ENCODE assay signal across 8 cellular contexts in the genomic region with DNA sequence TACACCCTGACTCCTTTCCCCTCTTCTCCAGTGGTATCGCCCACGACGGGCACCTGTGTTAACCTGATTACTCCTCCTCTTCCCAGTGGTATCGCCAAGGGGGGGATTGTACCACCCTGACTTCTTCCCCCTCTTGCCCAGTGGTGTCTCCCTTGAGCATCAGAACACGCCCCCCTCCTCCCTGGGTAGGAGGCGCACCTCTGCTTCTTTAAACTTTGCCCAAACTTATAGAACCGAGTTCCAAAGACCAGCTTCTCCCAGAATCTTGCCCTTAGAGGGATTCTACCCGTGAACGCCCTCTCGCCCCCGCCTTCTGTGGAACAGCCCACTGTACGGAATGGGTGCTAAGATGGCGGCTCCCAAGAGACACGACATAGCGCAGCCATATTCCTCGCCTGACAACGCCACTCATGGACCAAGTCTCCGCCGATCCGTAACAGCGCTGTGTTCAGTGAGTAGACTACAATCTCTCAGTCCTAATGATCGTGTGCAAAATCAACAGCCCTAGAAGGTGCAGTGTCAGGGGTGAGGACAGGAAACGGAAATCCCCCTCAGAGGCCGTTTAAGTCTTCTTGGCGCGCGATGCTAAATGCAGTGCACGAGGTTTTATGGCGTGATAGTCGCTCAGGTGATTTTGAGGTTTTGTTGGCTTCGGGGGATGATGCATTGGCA. TPM values are rescaled to one million over a fixed set of nuclear protein-coding genes. Genes with fewer than 3 reads are reported as not detected.
DNase-seq lines count a peak whose midpoint lies in the region; ATAC-seq and TF ChIP-seq lines count a peak whose summit lies in the region.

No MANE protein-coding gene starts in this region.

- H3K4me2 ChIP-seq in PC-9: no peak overlapping the region

- peak overlapping the region; percentile 89 to 98 for H3K27ac Mint-ChIP-seq in natural killer cell
- peak overlapping the region; percentile 93 for H3K27ac Mint-ChIP-seq in stimulated activated naive B cell treated with anti-CD40 and anti-IgM and Interleukin-4, amounts not matched to agents 10 μg/mL and 1 μg/mL and 100 μg/mL, for 72 hours

- no peaks in the 10 kb centered on the region for H3K4me1 ChIP-seq in PC-9 (replicated peaks; ENCODE audit: insufficient read depth)

- H3K27me3 ChIP-seq in PC-9 (ENCODE audit: insufficient read depth, low read depth): no peaks in the 10 kb centered on the region

- H3K4me1 Mint-ChIP-seq in natural killer cell: peaks cover 28 to 30% of the 10 kb centered on the region in 2 donors
- H3K4me1 Mint-ChIP-seq in stimulated activated naive B cell treated with anti-CD40 and anti-IgM and Interleukin-4, amounts not matched to agents 10 μg/mL and 1 μg/mL and 100 μg/mL, for 72 hours: peaks cover 13% of the 10 kb centered on the region in 2 donors

- H3K79me2 ChIP-seq in PC-9 (ENCODE audit: low read depth): no peaks in the 10 kb centered on the region

- no peaks in the 10 kb centered on the region for H3K9me3 Mint-ChIP-seq in natural killer cell
- H3K9me3 Mint-ChIP-seq in stimulated activated naive B cell treated with anti-CD40 and anti-IgM and Interleukin-4, amounts not matched to agents 10 μg/mL and 1 μg/mL and 100 μg/mL, for 72 hours: peaks cover 0 to 4% of the 10 kb centered on the region in 2 donors

- no peaks in the 10 kb centered on the region for H3K36me3 ChIP-seq in PC-9 (ENCODE audit: low read depth)

- intact Hi-C loops in PC-9 (cut with micrococcal nuclease; ENCODE audit: unreplicated experiment) (no loop called here), natural killer cell (cut with micrococcal nuclease) (loop anchor here (10.0 kb wide), 2 partner anchors 119 to 469 kb away; a partner anchor contains a TSS)

- POLR2A ChIA-PET in PC-9 (lab: Charles Lee; ENCODE audit: unreplicated experiment): no interaction called here

- no peak overlapping the region for H3K27ac ChIP-seq in PC-9

- TF ChIP-seq CTCF in PC-9 (conservative IDR thresholded peaks at IDR 0.05) (no peak), fibroblast of the aortic adventitia (IDR thresholded peaks at IDR 0.05; ENCODE audit: insufficient read depth, low read length) (no peak), natural killer cell (IDR thresholded peaks at IDR 0.05) (no peak)

- no peaks in the 10 kb centered on the region for H3K9me2 ChIP-seq in PC-9 (ENCODE audit: insufficient read depth)

- H3F3A ChIP-seq in PC-9 (ENCODE audit: insufficient read depth, low read depth): no peaks in the 10 kb centered on the region

- peak overlapping the region; percentile 96 for H3K4me3 Mint-ChIP-seq in natural killer cell
- peak overlapping the region; percentile 91 to 95 for H3K4me3 Mint-ChIP-seq in stimulated activated naive B cell treated with anti-CD40 and anti-IgM and Interleukin-4, amounts not matched to agents 10 μg/mL and 1 μg/mL and 100 μg/mL, for 72 hours

- peak; percentile 40 for ATAC-seq in GM18498 (IDR thresholded peaks at IDR 0.05; ENCODE audit: unreplicated experiment)
- ATAC-seq in natural killer cell: peak; percentile 64 to 75 (median 66)
- peak; percentile 66 to 71 for ATAC-seq in stimulated activated naive B cell treated with anti-CD40 and anti-IgM and Interleukin-4, amounts not matched to agents 10 μg/mL and 1 μg/mL and 100 μg/mL, for 72 hours (replicated peaks)
- no peak for ATAC-seq in GM21526 (IDR thresholded peaks at IDR 0.05; ENCODE audit: low FRiP score, unreplicated experiment)

- peak overlapping the region; percentile 45; the same call in 1 of the 2 replicates for H3K4me3 ChIP-seq in PC-9
- H3K4me3 ChIP-seq in fibroblast of the aortic adventitia (ENCODE audit: low read depth, low read length): peak overlapping the region; percentile 57

- CTCF ChIA-PET in PC-9 (lab: Charles Lee): no interaction called here

- no peaks in the 10 kb centered on the region for H3K9me3 ChIP-seq in PC-9 (ENCODE audit: insufficient read depth, low read depth)

- peak; percentile 37 for DNase-seq in HT1080 (ENCODE audit: low read depth)
- DNase-seq in PC-9: peak in 1 of 2 experiments; percentile 54
- peak; percentile 48 for DNase-seq in activated T-helper 9 cell treated with anti-CD3 and anti-CD28 coated beads, Interleukin-2, amount 50 U/mL, for 16 hours (ENCODE audit: low read depth)
- peak; percentile 61 for DNase-seq in fibroblast of the aortic adventitia (ENCODE audit: low read depth)
- peak; percentile 52 for DNase-seq in natural killer cell
- peak; percentile 66 for DNase-seq in stimulated activated naive B cell treated with anti-CD40 and anti-IgM and Interleukin-4, amounts not matched to agents 10 μg/mL and 1 μg/mL and 100 μg/mL, for 72 hours

- no peaks in the 10 kb centered on the region for H3K36me3 Mint-ChIP-seq in natural killer cell
- H3K36me3 Mint-ChIP-seq in stimulated activated naive B cell treated with anti-CD40 and anti-IgM and Interleukin-4, amounts not matched to agents 10 μg/mL and 1 μg/mL and 100 μg/mL, for 72 hours: peaks cover 0 to 2% of the 10 kb centered on the region in 2 donors

- no TSS peak for BruUV-seq in PC-9 (replicated peaks; lab: Mats Ljungman, UMichigan)

- no peaks in the 10 kb centered on the region for H4K20me1 ChIP-seq in PC-9 (ENCODE audit: insufficient read depth)

- peaks cover 0 to 8% of the 10 kb centered on the region in 2 donors for H3K27me3 Mint-ChIP-seq in natural killer cell (ENCODE audit: low read depth in 2 of 2)
- H3K27me3 Mint-ChIP-seq in stimulated activated naive B cell treated with anti-CD40 and anti-IgM and Interleukin-4, amounts not matched to agents 10 μg/mL and 1 μg/mL and 100 μg/mL, for 72 hours: peaks cover 0 to 5% of the 10 kb centered on the region in 2 donors

- no peak overlapping the region; the same call in 1 of the 2 replicates for H2AFZ ChIP-seq in PC-9

RNA-seq across cellular contexts. Expression of a gene that starts 4.2 kb away (rescaled TPM):
- not detected in 2 replicates for total RNA-seq in HT1080 (2014; rRNA removed; shearing (Covaris generic))
- not detected in 2 replicates for polyA plus RNA-seq in HT1080 (2015; cell fraction: cytosol; rRNA removed)
- polyA plus RNA-seq in HT1080 (2015; cell fraction: nucleus; rRNA removed): not detected in 2 replicates
- total RNA-seq in PC-9 (2021) (not detected in 2 replicates), fibroblast of the aortic adventitia (ENCODE audit: low replicate concordance) (1.3 TPM in 1 of 2 replicates, not detected in the other), natural killer cell (under 1 TPM; 0.35 to 0.61 (median 0.47) TPM)
